11 cellular contexts compared by ENCODE assay signal in the genomic region with DNA sequence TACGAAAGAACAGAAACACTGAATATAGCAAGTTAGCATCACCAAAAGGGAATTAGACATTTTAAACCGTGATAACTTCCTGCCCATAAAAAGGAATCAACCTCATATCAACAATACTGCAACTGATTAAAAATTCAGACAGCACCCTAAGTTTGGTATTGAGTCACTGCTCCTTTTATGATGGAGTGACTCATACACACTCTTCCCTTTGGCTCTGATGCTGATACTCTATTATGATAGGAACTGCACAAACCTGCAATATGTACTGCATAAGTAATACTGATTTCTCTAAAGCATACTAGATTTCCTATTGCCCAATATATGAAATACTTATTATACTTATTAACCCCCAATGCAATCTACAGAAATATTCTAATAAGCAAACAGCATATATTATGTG.
A peak's percentile ranks its signal among the peaks of the same experiment; 100 is the strongest.
DNase-seq lines count a peak whose midpoint lies in the region; ATAC-seq, FAIRE-seq and TF ChIP-seq lines count a peak whose summit lies in the region.
"Had no signal": no experiment of that assay in that cellular context is flagged by ENCODE, and none has a peak within 500 bp of the region (broad histone marks: within the 10 kb centered on the region; RNA-seq: fewer than 3 reads in every experiment).

No MANE protein-coding gene starts in this region.

- H3K56ac ChIP-seq in IMR-90 (ENCODE audit: extremely low read depth, insufficient read depth, low read length), result no peak overlapping the region

- intact Hi-C loops in IMR-90 (cut with micrococcal nuclease), result no loop called here
- intact Hi-C loops in endothelial cell of umbilical vein (cut with micrococcal nuclease), result no loop called here
- intact Hi-C loops in esophagus muscularis mucosa (cut with DNase I), result no loop called here
- intact Hi-C loops in dorsolateral prefrontal cortex (cut with DNase I), result no loop called here

- no peak overlapping the region for H2BK5ac ChIP-seq in IMR-90 (ENCODE audit: low read depth, low read length, poor library complexity, severe bottlenecking)

- no peaks in the 10 kb centered on the region for H3K36me3 ChIP-seq in IMR-90 (ENCODE audit: control insufficient read depth, insufficient read depth, low read length)
- no peaks in the 10 kb centered on the region for H3K36me3 ChIP-seq in endothelial cell of umbilical vein (ENCODE audit: control insufficient read depth in 2 of 2, extremely low read depth in 1 of 2, insufficient read depth in 2 of 2, low read length in 2 of 2)
- H3K36me3 ChIP-seq in esophagus muscularis mucosa, result peaks cover 0 to 5% (median 0%) of the 10 kb centered on the region in 4 donors

- H2BK15ac ChIP-seq in IMR-90 (ENCODE audit: low read depth, low read length), result no peak overlapping the region

- TF ChIP-seq CTCF in IMR-90 (conservative IDR thresholded peaks at IDR 0.05; ENCODE audit: low read depth, low read length) (no peak), endothelial cell of umbilical vein (IDR thresholded peaks at IDR 0.05; ENCODE audit: extremely low read depth in 1 of 2, insufficient read depth in 1 of 2, low read depth in 1 of 2, low read length in 2 of 2) (no peak), omental fat pad (IDR thresholded peaks at IDR 0.05) (no peak), esophagus muscularis mucosa (IDR thresholded peaks at IDR 0.05) (no peak), dorsolateral prefrontal cortex (IDR thresholded peaks at IDR 0.05 in 54 of 56, conservative IDR thresholded peaks at IDR 0.05 in 2 of 56; ENCODE audit: low read depth in 1 of 56, partially characterized antibody in 56 of 56) (no peak)

- BruUV-seq in IMR-90 (replicated peaks; lab: Mats Ljungman, UMichigan), result no TSS peak
- BruUV-seq in endothelial cell of umbilical vein (replicated peaks; lab: Mats Ljungman, UMichigan), result no TSS peak

- H3K9me3 ChIP-seq in IMR-90 (ENCODE audit: control insufficient read depth, insufficient read depth, low read length) (no peaks in the 10 kb centered on the region), endothelial cell of umbilical vein (replicated peaks; ENCODE audit: control insufficient read depth, insufficient read depth, low read length) (no peaks in the 10 kb centered on the region), esophagus muscularis mucosa (no peaks in the 10 kb centered on the region)

- H3K9ac ChIP-seq in IMR-90 (ENCODE audit: low read depth, low read length) (no peak overlapping the region), endothelial cell of umbilical vein (replicated peaks; ENCODE audit: extremely low read depth, insufficient read depth, low read length) (no peak overlapping the region)

- no peak overlapping the region for H3K4ac ChIP-seq in IMR-90 (ENCODE audit: low read depth, low read length)

- no peak overlapping the region for H3K4me2 ChIP-seq in IMR-90 (ENCODE audit: low read depth, low read length)
- peak overlapping the region; percentile 17 for H3K4me2 ChIP-seq in endothelial cell of umbilical vein (ENCODE audit: insufficient read depth, low read length)

- H4K20me1 ChIP-seq in IMR-90 (ENCODE audit: insufficient read depth, low read length) (no peaks in the 10 kb centered on the region; the same call in 1 of the 2 replicates), endothelial cell of umbilical vein (replicated peaks; ENCODE audit: control insufficient read depth, extremely low read depth, insufficient read depth, low read length) (no peaks in the 10 kb centered on the region)

- H2AK5ac ChIP-seq in IMR-90 (ENCODE audit: low read depth, low read length), result no peak overlapping the region

- H2AFZ ChIP-seq in IMR-90 (replicated peaks; ENCODE audit: low read length, poor library complexity) (no peak overlapping the region), endothelial cell of umbilical vein (ENCODE audit: low read depth, low read length) (no peak overlapping the region)

- TF ChIP-seq POLR2A in IMR-90 (IDR thresholded peaks at IDR 0.05; ENCODE audit: low read depth, low read length) (no peak), endothelial cell of umbilical vein (IDR thresholded peaks at IDR 0.05; ENCODE audit: low read depth, low read length) (no peak), esophagus muscularis mucosa (IDR thresholded peaks at IDR 0.05; ENCODE audit: low read depth) (no peak)

- dilution Hi-C loops in IMR-90 (cut with HindIII; ENCODE audit: low sequenced_read_pairs, unreplicated experiment) (no loop called here), endothelial cell of umbilical vein (cut with MboI; ENCODE audit: extremely low pct_ligation_motif_present, low sequenced_read_pairs) (no loop called here)

- H3K23ac ChIP-seq in IMR-90 (ENCODE audit: low read depth, low read length), result no peak overlapping the region

- no peak overlapping the region for H4K8ac ChIP-seq in IMR-90 (ENCODE audit: low read depth in 2 of 2, low read length in 2 of 2)

- H2BK20ac ChIP-seq in IMR-90 (ENCODE audit: low read depth, low read length), result no peak overlapping the region

- H3K18ac ChIP-seq in IMR-90 (ENCODE audit: low read depth, low read length), result no peak overlapping the region

- H3K4me3 ChIP-seq in IMR-90 (ENCODE audit: insufficient read depth, low read depth, low read length) (no peak overlapping the region), endothelial cell of umbilical vein (replicated peaks in 1 of 3; ENCODE audit: insufficient read depth in 1 of 3, low read depth in 1 of 3, low read length in 3 of 3) (no peak overlapping the region), esophagus muscularis mucosa (no peak overlapping the region), dorsolateral prefrontal cortex (no peak overlapping the region)

- peaks cover 17% of the 10 kb centered on the region for H3K79me2 ChIP-seq in endothelial cell of umbilical vein (ENCODE audit: control insufficient read depth, insufficient read depth, low read length)

- no peak overlapping the region for H3K14ac ChIP-seq in IMR-90 (replicated peaks; ENCODE audit: low read depth, low read length)

- no CpG with 5 or more reads among the region's 2 CpGs for WGBS in IMR-90 (ENCODE audit: extremely low coverage in 2 of 2, insufficient read length in 1 of 2), 2 experiments
- WGBS in esophagus muscularis mucosa, result 75% methylated on average over 2 of the region's 2 CpGs

- H4K91ac ChIP-seq in IMR-90 (ENCODE audit: insufficient read depth, low read depth, low read length), result no peak overlapping the region

- H3K27me3 ChIP-seq in IMR-90 (ENCODE audit: control insufficient read depth, insufficient read depth, low read length) (no peaks in the 10 kb centered on the region), endothelial cell of umbilical vein (ENCODE audit: control insufficient read depth in 2 of 2, insufficient read depth in 2 of 2, low read length in 2 of 2) (no peaks in the 10 kb centered on the region), esophagus muscularis mucosa (no peaks in the 10 kb centered on the region), dorsolateral prefrontal cortex (peaks cover 0 to 3% (median 0%) of the 10 kb centered on the region in 45 donors)

- peaks cover 12% of the 10 kb centered on the region; the same call in 1 of the 2 replicates for H3K9me1 ChIP-seq in IMR-90 (ENCODE audit: insufficient read depth, low read length)
- no peaks in the 10 kb centered on the region for H3K9me1 ChIP-seq in endothelial cell of umbilical vein (replicated peaks; ENCODE audit: control insufficient read depth, extremely low read depth, insufficient read depth, low read length)

- no peak overlapping the region for H2AK9ac ChIP-seq in IMR-90 (replicated peaks; ENCODE audit: low read depth, low read length, poor library complexity)

- H3K27ac ChIP-seq in IMR-90 (ENCODE audit: insufficient read depth, low read length) (no peak overlapping the region), endothelial cell of umbilical vein (ENCODE audit: insufficient read depth, low read depth, low read length) (no peak overlapping the region), esophagus muscularis mucosa (replicated peaks in 1 of 4) (no peak overlapping the region), dorsolateral prefrontal cortex (peak overlapping the region in 1 of 59 donors; percentile 22)

- H3K79me1 ChIP-seq in IMR-90 (ENCODE audit: low read depth in 1 of 2, low read length in 2 of 2), result peaks cover 27 to 45% of the 10 kb centered on the region in 2 experiments

- peak; percentile 85 for DNase-seq in EH (ENCODE audit: low read depth)
- DNase-seq in IMR-90, result peak; percentile 84
- peak; percentile 64 for DNase-seq in endothelial cell of umbilical vein (ENCODE audit: low read depth, low spot score)
- no peak for DNase-seq in omental fat pad (ENCODE audit: low spot score)
- no peak for DNase-seq in esophagus muscularis mucosa (ENCODE audit: extremely low spot score)
- no peak for DNase-seq in effector CD8-positive, alpha-beta T cell (lab: John Stamatoyannopoulos, UW)
- no peak for DNase-seq in activated naive CD4-positive, alpha-beta T cell treated with Interleukin-2 at 50 U/mL for 16 hours
- DNase-seq in dorsolateral prefrontal cortex, result no peak
- DNase-seq: activated CD4-positive, CD25-positive, alpha-beta regulatory T cell treated with anti-CD3 and anti-CD28 coated beads, Interleukin-2, amount 50 U/mL, for 72 hours; NCI-H1930 had no signal

- H3K4me1 ChIP-seq in IMR-90 (ENCODE audit: control insufficient read depth, insufficient read depth, low read length) (peaks cover 5% of the 10 kb centered on the region), endothelial cell of umbilical vein (ENCODE audit: control insufficient read depth, extremely low read depth, insufficient read depth, low read length) (peaks cover 47% of the 10 kb centered on the region), esophagus muscularis mucosa (peaks cover 31 to 67% (median 42%) of the 10 kb centered on the region in 4 donors)

- TF ChIP-seq EP300 in esophagus muscularis mucosa (IDR thresholded peaks at IDR 0.05), result no peak

- no peak overlapping the region for H2BK120ac ChIP-seq in IMR-90 (ENCODE audit: low read depth, low read length)

- in situ Hi-C loops in IMR-90 (cut with MboI; ENCODE audit: low sequenced_read_pairs), result no loop called here

- CTCF ChIA-PET in IMR-90 (lab: Yijun Ruan, JAX) (no interaction called here), endothelial cell of umbilical vein (lab: Charles Lee) (no interaction called here)

- H4K5ac ChIP-seq in IMR-90 (ENCODE audit: low read depth, low read length), result no peak overlapping the region

- TF ChIP-seq RAD21 in IMR-90 (IDR thresholded peaks at IDR 0.05; ENCODE audit: low read length), result no peak

- peak; percentile 78 for FAIRE-seq in endothelial cell of umbilical vein (lab: Jason Lieb, UNC)
- FAIRE-seq: H1 had no signal

- ATAC-seq in IMR-90 (ENCODE audit: low read depth), result peak; percentile 74
- peak; percentile 53 for ATAC-seq in omental fat pad (ENCODE audit: low FRiP score)

- POLR2A ChIA-PET in IMR-90 (lab: Charles Lee; ENCODE audit: unreplicated experiment), result no interaction called here
- POLR2A ChIA-PET in endothelial cell of umbilical vein (lab: Charles Lee), result no interaction called here

TF ChIP-seq in IMR-90, 13 proteins besides CTCF, POLR2A, EP300 and RAD21:
- TF ChIP-seq CEBPB (IDR thresholded peaks at IDR 0.05; ENCODE audit: low read depth, low read length) (peak; percentile 79), FOS (IDR thresholded peaks at IDR 0.05; ENCODE audit: low read depth, low read length) (peak; percentile 70), CHD1 (IDR thresholded peaks at IDR 0.05; ENCODE audit: low read depth, low read length) (no peak)

TF ChIP-seq in endothelial cell of umbilical vein, 7 proteins besides CTCF, POLR2A, EP300 and RAD21 (continues in another document):
- TF ChIP-seq GATA2 (IDR thresholded peaks at IDR 0.05; ENCODE audit: insufficient read depth, insufficient read length, low read depth, low read length) (peak; percentile 54), POLR2AphosphoS5 (IDR thresholded peaks at IDR 0.05; ENCODE audit: insufficient read depth, low read depth, low read length) (no peak)

Comparison
In these comparisons a context has a peak if more than half of its experiments do, and no peak if none do; other contexts are left out.
1. DNase-seq: peak in EH (single experiment), IMR-90 (single experiment) and endothelial cell of umbilical vein (single experiment); none in omental fat pad (single experiment), esophagus muscularis mucosa (single experiment), effector CD8-positive, alpha-beta T cell (single experiment), activated naive CD4-positive, alpha-beta T cell treated with Interleukin-2 at 50 U/mL for 16 hours (single experiment) and dorsolateral prefrontal cortex (0 of 10).